Comparison of ENCODE assay signal across 8 cellular contexts in genomic region chr16:85735225-85735722, GRCh38. TPM values are rescaled to one million over a fixed set of nuclear protein-coding genes. Genes with fewer than 3 reads are reported as not detected.
DNase-seq lines count a peak whose midpoint lies in the region; ATAC-seq, FAIRE-seq and TF ChIP-seq lines count a peak whose summit lies in the region.

No MANE protein-coding gene starts in this region.

- H3K4me1 ChIP-seq in pancreas = peaks cover 3 to 9% (median 8%) of the 10 kb centered on the region in 3 donors
- H3K4me1 ChIP-seq in right cardiac atrium (ENCODE audit: control insufficient read depth, insufficient read depth, low read length) = no peaks in the 10 kb centered on the region

- intact Hi-C loops in pancreas (cut with DNase I) (no loop called here), right cardiac atrium (cut with DNase I) (no loop called here)

- no peak overlapping the region for H3K4me3 ChIP-seq in pancreas
- H3K4me3 ChIP-seq in right cardiac atrium (ENCODE audit: low read length) = no peak overlapping the region

- ATAC-seq in GM19035 (IDR thresholded peaks at IDR 0.05; ENCODE audit: unreplicated experiment) (peak; percentile 89), HG03064 (IDR thresholded peaks at IDR 0.05; ENCODE audit: low read depth, unreplicated experiment) (peak; percentile 95), pancreas (peak in 3 of 4 donors; percentile 18 to 32 (median 28)), right cardiac atrium (no peak)

- H3K27ac ChIP-seq in pancreas = no peak overlapping the region
- H3K27ac ChIP-seq in right cardiac atrium (ENCODE audit: low read length) = no peak overlapping the region

- FAIRE-seq in pancreas (lab: Jason Lieb, UNC) = no peak

- H3K9me3 ChIP-seq in pancreas (no peaks in the 10 kb centered on the region), right cardiac atrium (ENCODE audit: control insufficient read depth, low read length) (no peaks in the 10 kb centered on the region)

- no peaks in the 10 kb centered on the region for H3K36me3 ChIP-seq in pancreas

- H3K27me3 ChIP-seq in pancreas = no peaks in the 10 kb centered on the region
- no peaks in the 10 kb centered on the region for H3K27me3 ChIP-seq in right cardiac atrium (ENCODE audit: control insufficient read depth, insufficient read depth)

- DNase-seq in activated CD4-positive, alpha-beta T cell treated with anti-CD3 and anti-CD28 coated beads, Interleukin-2, amount 50 U/mL, for 48 hours = peak; percentile 17 to 27
- DNase-seq in pancreas (no peak), dedifferentiated amniotic fluid mesenchymal stem cell (ENCODE audit: extremely low spot score) (no peak), right cardiac atrium (no peak), NCI-H2081 treated with DMSO at 0.1 percent for 48 hours (lab: John Stamatoyannopoulos, UW) (no peak), NCI-H146 treated with DMSO at 0.1 percent for 48 hours (lab: John Stamatoyannopoulos, UW; ENCODE audit: unreplicated experiment) (no peak)

- no peak for TF ChIP-seq CTCF in pancreas (IDR thresholded peaks at IDR 0.05)

- 67 to 72% methylated on average over 16 of the region's 16 CpGs for WGBS in pancreas, 2 donors
- whole genome bisulfite sequencing in right cardiac atrium = 72% methylated on average over 16 of the region's 16 CpGs

RNA-seq across cellular contexts. Expression of gene C16orf74, which starts 15.6 kb away (rescaled TPM):
- total RNA-seq in pancreas = under 1 TPM; 0.37 to 0.87 (median 0.61) TPM
- 1 to 10 TPM in 1 of 2 donors, under 1 TPM in 1; 0.84 to 1.3 TPM for polyA plus RNA-seq in pancreas
- 1 to 10 TPM; 1.1 to 2.1 (median 1.4) TPM for total RNA-seq in right cardiac atrium
- 1.8 TPM for polyA plus RNA-seq in right cardiac atrium

RNA-seq across cellular contexts. Expression of gene GINS2, which starts 46.5 kb away (rescaled TPM):
- 1 to 10 TPM in 2 of 6 donors, under 1 TPM in 4; 0.37 to 1.6 (median 0.71) TPM for total RNA-seq in pancreas
- 1 to 10 TPM in 1 of 2 donors, under 1 TPM in 1; 0.76 to 1.9 TPM for polyA plus RNA-seq in pancreas
- total RNA-seq in right cardiac atrium = 1 to 10 TPM in 1 of 4 donors, under 1 TPM in 3; 0.33 to 1.1 (median 0.40) TPM
- 0.23 TPM for polyA plus RNA-seq in right cardiac atrium

Comparison
In these comparisons a context has a peak if more than half of its experiments do, and no peak if none do; other contexts are left out.
1. ATAC-seq: peak in GM19035 (single experiment), HG03064 (single experiment) and pancreas (3 of 4); none in right cardiac atrium (0 of 2).
2. DNase-seq: peak in activated CD4-positive, alpha-beta T cell treated with anti-CD3 and anti-CD28 coated beads, Interleukin-2, amount 50 U/mL, for 48 hours (2 of 2); none in pancreas (0 of 6), dedifferentiated amniotic fluid mesenchymal stem cell (single experiment), right cardiac atrium (0 of 3), NCI-H2081 treated with DMSO at 0.1 percent for 48 hours (single experiment) and NCI-H146 treated with DMSO at 0.1 percent for 48 hours (single experiment).